In the genomic region with DNA sequence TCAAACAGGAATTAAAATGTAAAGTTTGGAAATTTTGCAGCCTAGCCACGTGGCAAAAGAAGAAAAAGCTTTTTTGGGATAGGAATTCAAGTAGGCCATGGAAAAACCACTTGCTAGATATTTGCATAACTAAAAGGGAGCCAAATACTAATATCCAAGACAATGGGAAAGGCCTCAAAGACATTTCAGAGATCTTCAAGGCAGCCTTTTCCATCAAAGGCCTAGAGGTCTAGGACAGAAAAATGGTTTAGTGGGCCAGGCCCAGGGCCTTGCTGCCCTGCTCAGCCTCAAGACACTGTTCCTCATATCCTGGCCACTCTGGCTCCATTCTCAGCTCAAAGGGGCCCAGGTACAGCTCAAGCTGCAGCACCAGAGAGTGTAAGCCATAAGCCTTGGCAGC, we compare ENCODE assay signal across 1 cellular context.
TF ChIP-seq lines count a peak whose summit lies in the region.

No MANE protein-coding gene starts in this region.

TF ChIP-seq in WTC11, 78 proteins besides CTCF, POLR2A, EP300 and RAD21:
- TF ChIP-seq ZNF512 (CRISPR knock-in tag; IDR thresholded peaks at IDR 0.05; ENCODE audit: borderline replicate concordance) (no peak), MXD4 (CRISPR knock-in tag; IDR thresholded peaks at IDR 0.05; ENCODE audit: borderline replicate concordance) (0 out of 2 replicates have a peak, but pooled peaks have one; percentile 22)
